ENCODE assay signal across 1 cellular context in the genomic region with DNA sequence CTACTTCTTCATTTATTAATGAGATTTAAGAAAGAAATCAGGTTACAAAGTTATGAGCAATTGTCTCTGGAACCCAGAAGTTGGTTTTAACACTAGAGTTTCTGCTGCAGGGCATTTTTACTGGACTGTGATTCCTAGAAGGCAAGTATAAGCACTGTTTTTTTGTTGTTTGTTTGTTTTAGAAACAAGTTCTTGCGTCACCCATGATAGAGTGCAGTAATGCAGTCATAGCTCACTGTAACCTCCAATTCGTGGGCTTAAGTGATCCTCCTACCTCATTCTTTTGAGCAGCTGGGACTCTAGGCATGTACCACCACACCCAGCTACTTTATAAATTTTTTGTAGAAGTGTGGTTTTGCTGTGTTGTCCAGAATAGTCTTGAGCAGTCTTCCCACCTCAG.
TF ChIP-seq lines count a peak whose summit lies in the region.

No MANE protein-coding gene starts in this region.

TF ChIP-seq in A549, 52 proteins besides CTCF, POLR2A, EP300 and RAD21 (continued from another document):
- TF ChIP-seq, protein P1, sequence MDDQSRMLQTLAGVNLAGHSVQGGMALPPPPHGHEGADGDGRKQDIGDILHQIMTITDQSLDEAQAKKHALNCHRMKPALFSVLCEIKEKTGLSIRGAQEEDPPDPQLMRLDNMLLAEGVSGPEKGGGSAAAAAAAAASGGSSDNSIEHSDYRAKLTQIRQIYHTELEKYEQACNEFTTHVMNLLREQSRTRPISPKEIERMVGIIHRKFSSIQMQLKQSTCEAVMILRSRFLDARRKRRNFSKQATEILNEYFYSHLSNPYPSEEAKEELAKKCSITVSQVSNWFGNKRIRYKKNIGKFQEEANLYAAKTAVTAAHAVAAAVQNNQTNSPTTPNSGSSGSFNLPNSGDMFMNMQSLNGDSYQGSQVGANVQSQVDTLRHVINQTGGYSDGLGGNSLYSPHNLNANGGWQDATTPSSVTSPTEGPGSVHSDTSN (IDR thresholded peaks at IDR 0.05) = no peak
- no peak for TF ChIP-seq KDM5A (IDR thresholded peaks at IDR 0.05)
TF ChIP-seq in A549: peak in this region for 1.
